Comparison of ENCODE assay signal across 2 cellular contexts in genomic region chr16:83785455-83785854, GRCh38.
TF ChIP-seq lines count a peak whose summit lies in the region.

No MANE protein-coding gene starts in this region.

TF ChIP-seq in GM23338, 12 proteins besides CTCF, POLR2A, EP300 and RAD21:
- TF ChIP-seq POLR2AphosphoS5 (IDR thresholded peaks at IDR 0.05; ENCODE audit: low read depth) (no peak), JUNB (IDR thresholded peaks at IDR 0.05; ENCODE audit: unreplicated experiment) (no peak), ZNF114 (CRISPR knock-in tag; IDR thresholded peaks at IDR 0.05) (no peak), ZNF331 (CRISPR knock-in tag; IDR thresholded peaks at IDR 0.05; ENCODE audit: low read depth) (no peak), REST (IDR thresholded peaks at IDR 0.05; ENCODE audit: unreplicated experiment) (no peak), ETS1 (IDR thresholded peaks at IDR 0.05) (no peak), ZNF462 (CRISPR knock-in tag; IDR thresholded peaks at IDR 0.05) (no peak)

TF ChIP-seq in H1, 55 proteins besides CTCF, POLR2A, EP300 and RAD21:
- no peak for TF ChIP-seq BCL11A (IDR thresholded peaks at IDR 0.05; ENCODE audit: low read depth in 2 of 2, low read length in 2 of 2)
- TF ChIP-seq BACH1 (IDR thresholded peaks at IDR 0.05; ENCODE audit: low read length): peak; percentile 97
- peak; percentile 85 for TF ChIP-seq MAFK (IDR thresholded peaks at IDR 0.05; ENCODE audit: low read depth, low read length)
- no peak for TF ChIP-seq SP4 (IDR thresholded peaks at IDR 0.05; ENCODE audit: low read length)
